In the genomic region with DNA sequence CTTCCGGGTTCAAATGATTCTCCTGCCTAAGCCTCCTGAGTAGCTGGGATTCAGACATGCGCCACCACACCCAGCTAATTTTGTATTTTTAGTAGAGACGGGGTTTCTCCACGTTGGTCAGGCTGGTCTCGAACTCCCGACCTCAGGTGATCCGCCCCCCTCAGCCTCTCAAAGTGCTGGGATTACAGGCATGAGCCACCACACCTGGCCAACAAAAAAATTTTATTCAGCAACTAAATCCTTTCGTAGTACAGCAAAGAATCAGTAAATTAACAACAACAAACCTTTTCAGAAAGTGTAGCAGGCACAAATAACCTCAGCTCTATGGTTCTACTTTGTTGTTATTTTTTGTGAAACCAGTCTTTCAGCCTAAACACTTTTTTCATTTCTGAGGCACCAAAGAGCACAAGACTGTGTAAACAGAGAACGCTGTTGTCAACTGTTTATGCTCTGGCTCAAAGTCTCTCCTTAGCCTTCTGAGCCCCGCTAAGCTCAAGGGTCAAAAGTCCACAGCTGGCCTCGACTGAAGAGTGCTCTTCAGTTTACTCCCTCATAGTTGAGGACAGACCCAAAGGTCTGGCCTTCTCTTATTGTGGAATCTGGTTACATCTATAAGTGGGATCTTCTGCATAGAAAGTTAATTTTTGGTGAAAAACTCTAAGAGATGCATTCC, we compare ENCODE assay signal across 12 cellular contexts. TPM values are rescaled to one million over a fixed set of nuclear protein-coding genes. Genes with fewer than 3 reads are reported as not detected.
DNase-seq lines count a peak whose midpoint lies in the region; ATAC-seq and TF ChIP-seq lines count a peak whose summit lies in the region.
"Had no signal": no experiment of that assay in that cellular context is flagged by ENCODE, and none has a peak within 500 bp of the region (broad histone marks: within the 10 kb centered on the region; RNA-seq: fewer than 3 reads in every experiment).

No MANE protein-coding gene starts in this region.

- intact Hi-C loops in left ventricle myocardium superior (cut with micrococcal nuclease), result no loop called here
- intact Hi-C loops in right cardiac atrium (cut with DNase I), result no loop called here
- intact Hi-C loops in colonic mucosa (cut with DNase I), result no loop called here

- no peak for TF ChIP-seq CTCF in colonic mucosa (IDR thresholded peaks at IDR 0.05)
- TF ChIP-seq CTCF in brain microvascular endothelial cell (IDR thresholded peaks at IDR 0.05; ENCODE audit: low read depth, low read length, missing control alignments), result no peak

- H3K4me3 ChIP-seq in right cardiac atrium (ENCODE audit: low read length) (no peak overlapping the region), colonic mucosa (no peak overlapping the region), mesodermal cell (ENCODE audit: extremely low read depth, insufficient read depth, low read length, poor library complexity, severe bottlenecking) (no peak overlapping the region), brain microvascular endothelial cell (ENCODE audit: low read depth, low read length) (no peak overlapping the region)
- H3K4me3 ChIP-seq: suprapubic skin had no signal

- 79% methylated on average over 11 of the region's 11 CpGs for WGBS in right cardiac atrium
- 83 to 89% methylated on average over 6 to 9 of the region's 11 CpGs for WGBS in mesodermal cell (ENCODE audit: insufficient coverage in 2 of 2), 2 experiments

- H3K36me3 ChIP-seq in colonic mucosa (no peaks in the 10 kb centered on the region), mesodermal cell (ENCODE audit: control insufficient read depth, insufficient read depth, low read length) (no peaks in the 10 kb centered on the region), brain microvascular endothelial cell (replicated peaks) (no peaks in the 10 kb centered on the region)
- H3K36me3 ChIP-seq: suprapubic skin had no signal

- DNase-seq in left ventricle myocardium superior (no peak), right cardiac atrium (no peak), colonic mucosa (peak; percentile 67), brain microvascular endothelial cell (no peak), RKO (ENCODE audit: low spot score) (no peak), NCI-H1436 (lab: John Stamatoyannopoulos, UW) (no peak)
- DNase-seq: activated CD4-positive, alpha-beta T cell treated with anti-CD3 and anti-CD28 coated beads, Interleukin-2, amount 10 ng/mL, durations not matched to agents 7 days and 5 days; NCI-H226; T-helper 9 cell had no signal

- H3K4me1 ChIP-seq in right cardiac atrium (ENCODE audit: control insufficient read depth, insufficient read depth, low read length) (no peaks in the 10 kb centered on the region), colonic mucosa (no peaks in the 10 kb centered on the region), mesodermal cell (ENCODE audit: control insufficient read depth, insufficient read depth, low read length, poor library complexity, severe bottlenecking) (peaks cover 12% of the 10 kb centered on the region)
- H3K4me1 ChIP-seq: suprapubic skin had no signal

- H3K9me3 ChIP-seq in right cardiac atrium (ENCODE audit: control insufficient read depth, low read length) (no peaks in the 10 kb centered on the region), colonic mucosa (no peaks in the 10 kb centered on the region), mesodermal cell (ENCODE audit: control insufficient read depth, low read length) (no peaks in the 10 kb centered on the region)
- H3K9me3 ChIP-seq: suprapubic skin had no signal

- ATAC-seq in left ventricle myocardium superior (peak; percentile 24), right cardiac atrium (no peak), GM19452 (IDR thresholded peaks at IDR 0.05; ENCODE audit: unreplicated experiment) (no peak)

- H3K27me3 ChIP-seq in right cardiac atrium (ENCODE audit: control insufficient read depth, insufficient read depth), result no peaks in the 10 kb centered on the region
- no peaks in the 10 kb centered on the region for H3K27me3 ChIP-seq in colonic mucosa
- H3K27me3 ChIP-seq in brain microvascular endothelial cell (replicated peaks), result no peaks in the 10 kb centered on the region
- H3K27me3 ChIP-seq: suprapubic skin had no signal

- H3K27ac ChIP-seq in right cardiac atrium (ENCODE audit: low read length) (no peak overlapping the region), colonic mucosa (peak overlapping the region; percentile 35), mesodermal cell (ENCODE audit: low read depth, low read length, severe bottlenecking) (peak overlapping the region; percentile 43), brain microvascular endothelial cell (no peak overlapping the region)
- H3K27ac ChIP-seq: suprapubic skin had no signal

- no peak overlapping the region for H3K9ac ChIP-seq in colonic mucosa (ENCODE audit: low read depth in 2 of 2, low read length in 2 of 2)

- in situ Hi-C loops in brain microvascular endothelial cell (cut with HindIII; ENCODE audit: low pct_ligation_motif_present, low sequenced_read_pairs), result no loop called here

RNA-seq across cellular contexts. Expression of gene DDX50, which starts 24.7 kb away (rescaled TPM):
- total RNA-seq in left ventricle myocardium superior (20.4 TPM), right cardiac atrium (10 to 100 TPM; 23.6 to 26.7 (median 24.7) TPM), colonic mucosa (10 to 100 TPM; 22.6 to 24.1 TPM)
- 15.5 TPM for polyA plus RNA-seq in right cardiac atrium
- 50.0 TPM for polyA plus RNA-seq in mesodermal cell (2013, experiment 1 of 2)
- polyA plus RNA-seq in mesodermal cell (2013, experiment 2 of 2), result 56.9 TPM

RNA-seq across cellular contexts. Expression of gene STOX1, which starts 49.1 kb away (rescaled TPM):
- total RNA-seq in left ventricle myocardium superior, result 0.15 TPM
- under 1 TPM; 0.14 to 0.45 (median 0.25) TPM for total RNA-seq in right cardiac atrium
- polyA plus RNA-seq in right cardiac atrium, result 0.25 TPM
- total RNA-seq in colonic mucosa, result 1 to 10 TPM in 1 of 2 donors, under 1 TPM in 1; 0.74 to 3.2 TPM
- polyA plus RNA-seq in mesodermal cell (2013, experiment 1 of 2), result 1.2 TPM
- polyA plus RNA-seq in mesodermal cell (2013, experiment 2 of 2), result 1.7 TPM

Comparison
In these comparisons a context has a peak if more than half of its experiments do, and no peak if none do; other contexts are left out.
1. H3K27ac ChIP-seq: peak in colonic mucosa (single experiment) and mesodermal cell (single experiment); none in right cardiac atrium (single experiment) and brain microvascular endothelial cell (single experiment).